Comparison of ENCODE assay signal across 20 cellular contexts in the genomic region with DNA sequence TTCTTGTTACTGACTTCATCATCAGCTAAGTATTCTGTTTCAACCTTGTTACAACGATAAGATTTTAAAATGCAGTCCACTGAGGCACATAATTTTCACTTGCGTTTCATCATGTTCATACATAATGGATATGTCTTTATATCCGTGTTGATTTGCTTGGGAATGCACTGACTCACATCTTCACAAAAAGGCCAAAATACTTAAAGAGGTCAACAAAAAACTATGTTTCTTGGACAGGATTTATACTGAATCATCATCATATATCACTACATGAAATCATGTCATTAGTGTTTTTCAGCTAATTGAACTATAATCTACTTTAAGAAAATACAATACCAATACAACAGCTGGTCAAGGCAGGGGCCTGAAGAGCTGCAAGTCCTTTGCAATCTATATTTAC.
"Had no signal": no experiment of that assay in that cellular context is flagged by ENCODE, and none has a peak within 500 bp of the region (broad histone marks: within the 10 kb centered on the region; RNA-seq: fewer than 3 reads in every experiment).

No MANE protein-coding gene starts in this region.

- H3K36me3 ChIP-seq: brain microvascular endothelial cell, esophagus squamous epithelium, upper lobe of right lung had no signal

- H3K27me3 ChIP-seq: brain microvascular endothelial cell, esophagus squamous epithelium, upper lobe of right lung had no signal

- DNase-seq: activated CD4-positive, alpha-beta T cell treated with anti-CD3 and anti-CD28 coated beads for 4 hours; activated CD8-positive, alpha-beta T cell treated with anti-CD3 and anti-CD28 coated beads for 36 hours; activated naive CD4-positive, alpha-beta T cell; activated naive CD8-positive, alpha-beta T cell treated with anti-CD3 and anti-CD28 coated beads for 36 hours; activated T-cell treated with anti-CD3 and anti-CD28 coated beads, Interleukin-2, amount 50 U/mL, for 1 hour; brain microvascular endothelial cell; cortex of kidney; effector CD4-positive, alpha-beta T cell; esophagus squamous epithelium; left colon; stimulated activated CD4-positive, alpha-beta T cell treated with anti-CD3 and anti-CD28 coated beads, Interleukin-12 subunit alpha, Interleukin-12 subunit beta, amount 100 ng/mL, for 4 hours; stimulated activated CD4-positive, alpha-beta T cell treated with anti-CD3 and anti-CD28 coated beads, Interleukin-1b, Interleukin-23, amount 100 ng/mL, for 48 hours; stimulated activated CD8-positive, alpha-beta memory T cell treated with anti-CD3 and anti-CD28 coated beads, Interleukin-4, amount 100 ng/mL, for 48 hours; stimulated activated naive CD4-positive, alpha-beta T cell; T-cell; upper lobe of right lung had no signal

- H3K4me1 ChIP-seq: upper lobe of right lung had no signal

- FAIRE-seq: islet of Langerhans had no signal

- H3K4me3 ChIP-seq: esophagus squamous epithelium, lung, upper lobe of right lung had no signal

- H3K9me3 ChIP-seq: esophagus squamous epithelium, upper lobe of right lung had no signal

- H3K27ac ChIP-seq: brain microvascular endothelial cell, esophagus squamous epithelium, upper lobe of right lung had no signal

- ATAC-seq: activated CD8-positive, alpha-beta T cell treated with anti-CD3 and anti-CD28 coated beads for 36 hours; activated T-helper 17 cell treated with anti-CD3 and anti-CD28 coated beads, Interleukin-2, amount 50 U/mL, for 72 hours; left colon; T-cell; upper lobe of right lung; WTC11 had no signal
